ENCODE assay signal across 22 cellular contexts in genomic region chr13:44627441-44627840, GRCh38.
"Had no signal": no experiment of that assay in that cellular context is flagged by ENCODE, and none has a peak within 500 bp of the region (broad histone marks: within the 10 kb centered on the region; RNA-seq: fewer than 3 reads in every experiment).

No MANE protein-coding gene starts in this region.

- H3K27me3 ChIP-seq: brain microvascular endothelial cell, upper lobe of left lung had no signal

- ATAC-seq: activated CD8-positive, alpha-beta memory T cell treated with anti-CD3 and anti-CD28 coated beads, Interleukin-2, amount 10 ng/mL, durations not matched to agents 7 days and 5 days; activated CD8-positive, alpha-beta T cell treated with anti-CD3 and anti-CD28 coated beads for 36 hours; activated naive CD4-positive, alpha-beta T cell treated with anti-CD3 and anti-CD28 coated beads, Interleukin-2, amount 50 U/mL, for 72 hours; naive thymus-derived CD4-positive, alpha-beta T cell had no signal

- H3K27ac ChIP-seq: brain microvascular endothelial cell, left ventricle myocardium inferior, spleen, upper lobe of left lung, VCaP had no signal

- H3K9me3 Mint-ChIP-seq: activated CD4-positive, alpha-beta T cell treated with anti-CD3 and anti-CD28 coated beads, Interleukin-2, amount 10 ng/mL, durations not matched to agents 7 days and 5 days; activated CD8-positive, alpha-beta T cell treated with anti-CD3 and anti-CD28 coated beads for 36 hours; neural crest cell had no signal

- H3K36me3 ChIP-seq: brain microvascular endothelial cell, left ventricle myocardium inferior, spleen, upper lobe of left lung had no signal

- H3K36me3 Mint-ChIP-seq: activated CD8-positive, alpha-beta memory T cell treated with anti-CD3 and anti-CD28 coated beads, Interleukin-2, amount 10 ng/mL, durations not matched to agents 7 days and 5 days; activated naive CD4-positive, alpha-beta T cell treated with anti-CD3 and anti-CD28 coated beads, Interleukin-2, amount 50 U/mL, for 72 hours; naive thymus-derived CD4-positive, alpha-beta T cell had no signal

- H3K9me3 ChIP-seq: left ventricle myocardium inferior, spleen, upper lobe of left lung had no signal

- H3K4me3 Mint-ChIP-seq: activated CD4-positive, alpha-beta T cell treated with anti-CD3 and anti-CD28 coated beads, Interleukin-2, amount 10 ng/mL, durations not matched to agents 7 days and 5 days; activated CD8-positive, alpha-beta memory T cell treated with anti-CD3 and anti-CD28 coated beads, Interleukin-2, amount 10 ng/mL, durations not matched to agents 7 days and 5 days; activated CD8-positive, alpha-beta T cell treated with anti-CD3 and anti-CD28 coated beads for 36 hours; naive thymus-derived CD4-positive, alpha-beta T cell; neural crest cell had no signal

- H3K4me3 ChIP-seq: left ventricle myocardium inferior, spleen, upper lobe of left lung had no signal

- H3K27ac Mint-ChIP-seq: activated CD4-positive, alpha-beta T cell treated with anti-CD3 and anti-CD28 coated beads, Interleukin-2, amount 10 ng/mL, durations not matched to agents 7 days and 5 days; activated CD8-positive, alpha-beta memory T cell treated with anti-CD3 and anti-CD28 coated beads, Interleukin-2, amount 10 ng/mL, durations not matched to agents 7 days and 5 days; activated CD8-positive, alpha-beta T cell treated with anti-CD3 and anti-CD28 coated beads for 36 hours; activated naive CD4-positive, alpha-beta T cell treated with anti-CD3 and anti-CD28 coated beads, Interleukin-2, amount 50 U/mL, for 72 hours; naive thymus-derived CD4-positive, alpha-beta T cell had no signal

- DNase-seq: activated CD4-positive, alpha-beta T cell treated with anti-CD3 and anti-CD28 coated beads, Interleukin-2, amount 10 ng/mL, durations not matched to agents 7 days and 5 days; activated CD4-positive, CD25-positive, alpha-beta regulatory T cell treated with anti-CD3 and anti-CD28 coated beads, Interleukin-2, amount 50 U/mL, for 72 hours; activated CD8-positive, alpha-beta memory T cell treated with anti-CD3 and anti-CD28 coated beads, Interleukin-2, amount 10 ng/mL, durations not matched to agents 7 days and 5 days; activated CD8-positive, alpha-beta T cell treated with anti-CD3 and anti-CD28 coated beads for 36 hours; activated T-cell treated with anti-CD3 and anti-CD28 coated beads for 4 hours; aorta; brain microvascular endothelial cell; caudate nucleus; dermis blood vessel endothelial cell; effector CD8-positive, alpha-beta T cell; erythroblast; hypothalamus; left ventricle myocardium inferior; naive thymus-derived CD4-positive, alpha-beta T cell; occipital lobe; spleen; stimulated activated CD4-positive, alpha-beta T cell treated with anti-CD3 and anti-CD28 coated beads, Interleukin-4, amount 100 ng/mL, for 24 hours; stimulated activated naive CD4-positive, alpha-beta T cell treated with Interleukin-2 at 50 U/mL for 16 hours had no signal

- H3K4me1 ChIP-seq: left ventricle myocardium inferior, spleen, upper lobe of left lung had no signal

- H3K4me1 Mint-ChIP-seq: activated CD4-positive, alpha-beta T cell treated with anti-CD3 and anti-CD28 coated beads, Interleukin-2, amount 10 ng/mL, durations not matched to agents 7 days and 5 days; activated CD8-positive, alpha-beta memory T cell treated with anti-CD3 and anti-CD28 coated beads, Interleukin-2, amount 10 ng/mL, durations not matched to agents 7 days and 5 days; naive thymus-derived CD4-positive, alpha-beta T cell had no signal
